1 cellular context compared by ENCODE assay signal in the genomic region with DNA sequence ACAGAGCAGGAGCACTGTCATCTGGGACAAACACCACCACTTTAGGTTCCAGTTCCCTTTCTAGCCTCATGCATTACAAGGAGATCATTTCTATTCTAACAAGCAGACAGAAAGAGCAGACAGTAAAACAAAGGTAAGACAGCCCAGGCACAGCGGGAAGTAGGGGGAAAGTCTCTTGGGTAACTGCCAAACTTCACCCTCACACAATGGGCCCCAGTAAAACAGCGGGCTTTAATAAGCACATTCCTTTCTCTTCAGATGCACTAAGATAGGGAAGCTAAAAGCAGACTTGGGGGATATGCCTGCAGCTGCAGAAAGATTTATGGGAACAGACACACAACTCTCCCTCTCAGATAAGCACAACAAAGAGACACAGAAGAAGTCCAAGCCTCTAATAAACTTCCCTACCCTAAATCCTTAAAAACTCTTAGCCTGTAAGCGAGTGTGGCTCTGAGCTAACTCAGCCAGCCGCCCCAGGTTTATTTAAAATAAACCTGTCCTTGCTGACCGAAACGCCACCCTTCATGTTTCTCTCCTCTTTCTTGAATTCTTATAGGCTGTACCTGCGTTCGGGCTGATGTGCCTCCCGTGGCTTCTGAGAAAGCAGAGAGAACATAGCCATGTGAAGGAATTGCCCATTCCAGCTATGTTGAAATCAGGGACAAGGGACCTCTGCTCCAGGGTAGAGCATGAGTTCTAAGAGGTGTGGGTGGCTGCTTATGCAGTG.
TF ChIP-seq lines count a peak whose summit lies in the region.

No MANE protein-coding gene starts in this region.

TF ChIP-seq in HEK293, 187 proteins besides CTCF, POLR2A, EP300 and RAD21 (continued from another document):
- TF ChIP-seq, protein P1, sequence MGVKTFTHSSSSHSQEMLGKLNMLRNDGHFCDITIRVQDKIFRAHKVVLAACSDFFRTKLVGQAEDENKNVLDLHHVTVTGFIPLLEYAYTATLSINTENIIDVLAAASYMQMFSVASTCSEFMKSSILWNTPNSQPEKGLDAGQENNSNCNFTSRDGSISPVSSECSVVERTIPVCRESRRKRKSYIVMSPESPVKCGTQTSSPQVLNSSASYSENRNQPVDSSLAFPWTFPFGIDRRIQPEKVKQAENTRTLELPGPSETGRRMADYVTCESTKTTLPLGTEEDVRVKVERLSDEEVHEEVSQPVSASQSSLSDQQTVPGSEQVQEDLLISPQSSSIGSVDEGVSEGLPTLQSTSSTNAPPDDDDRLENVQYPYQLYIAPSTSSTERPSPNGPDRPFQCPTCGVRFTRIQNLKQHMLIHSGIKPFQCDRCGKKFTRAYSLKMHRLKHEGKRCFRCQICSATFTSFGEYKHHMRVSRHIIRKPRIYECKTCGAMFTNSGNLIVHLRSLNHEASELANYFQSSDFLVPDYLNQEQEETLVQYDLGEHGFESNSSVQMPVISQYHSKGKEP (tag by site-specific recombination; IDR thresholded peaks at IDR 0.05): no peak
- TF ChIP-seq FEZF1 (tag by site-specific recombination; IDR thresholded peaks at IDR 0.05): peak; percentile 31; the same call in 1 of the 2 replicates
- TF ChIP-seq, protein P2, sequence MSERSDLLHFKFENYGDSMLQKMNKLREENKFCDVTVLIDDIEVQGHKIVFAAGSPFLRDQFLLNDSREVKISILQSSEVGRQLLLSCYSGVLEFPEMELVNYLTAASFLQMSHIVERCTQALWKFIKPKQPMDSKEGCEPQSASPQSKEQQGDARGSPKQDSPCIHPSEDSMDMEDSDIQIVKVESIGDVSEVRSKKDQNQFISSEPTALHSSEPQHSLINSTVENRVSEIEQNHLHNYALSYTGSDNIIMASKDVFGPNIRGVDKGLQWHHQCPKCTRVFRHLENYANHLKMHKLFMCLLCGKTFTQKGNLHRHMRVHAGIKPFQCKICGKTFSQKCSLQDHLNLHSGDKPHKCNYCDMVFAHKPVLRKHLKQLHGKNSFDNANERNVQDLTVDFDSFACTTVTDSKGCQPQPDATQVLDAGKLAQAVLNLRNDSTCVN (tag by site-specific recombination; optimal IDR thresholded peaks at IDR 0.05): no peak
- TF ChIP-seq ZFHX2 (tag by site-specific recombination; conservative IDR thresholded peaks at IDR 0.05): no peak
- TF ChIP-seq, protein P3, sequence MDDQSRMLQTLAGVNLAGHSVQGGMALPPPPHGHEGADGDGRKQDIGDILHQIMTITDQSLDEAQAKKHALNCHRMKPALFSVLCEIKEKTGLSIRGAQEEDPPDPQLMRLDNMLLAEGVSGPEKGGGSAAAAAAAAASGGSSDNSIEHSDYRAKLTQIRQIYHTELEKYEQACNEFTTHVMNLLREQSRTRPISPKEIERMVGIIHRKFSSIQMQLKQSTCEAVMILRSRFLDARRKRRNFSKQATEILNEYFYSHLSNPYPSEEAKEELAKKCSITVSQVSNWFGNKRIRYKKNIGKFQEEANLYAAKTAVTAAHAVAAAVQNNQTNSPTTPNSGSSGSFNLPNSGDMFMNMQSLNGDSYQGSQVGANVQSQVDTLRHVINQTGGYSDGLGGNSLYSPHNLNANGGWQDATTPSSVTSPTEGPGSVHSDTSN (CRISPR knock-in tag; IDR thresholded peaks at IDR 0.05): no peak
- no peak for TF ChIP-seq ZNF23 (tag by site-specific recombination; IDR thresholded peaks at IDR 0.05; ENCODE audit: borderline replicate concordance)
- no peak for TF ChIP-seq KLF8 (tag by site-specific recombination; IDR thresholded peaks at IDR 0.05)
- TF ChIP-seq ZNF610 (tag by site-specific recombination; IDR thresholded peaks at IDR 0.05; ENCODE audit: borderline replicate concordance): no peak
- no peak for TF ChIP-seq ZNF791 (tag by site-specific recombination; IDR thresholded peaks at IDR 0.05)
- TF ChIP-seq KLF10 (tag by site-specific recombination; IDR thresholded peaks at IDR 0.05): no peak
